31 cellular contexts compared by ENCODE assay signal in genomic region chr2:214611015-214611414, GRCh38.
"Had no signal": no experiment of that assay in that cellular context is flagged by ENCODE, and none has a peak within 500 bp of the region (broad histone marks: within the 10 kb centered on the region; RNA-seq: fewer than 3 reads in every experiment).

No MANE protein-coding gene starts in this region.

- H3K4me1 Mint-ChIP-seq: natural killer cell; nephron; stimulated activated memory B cell treated with anti-CD40 and anti-IgM and Interleukin-4, amounts not matched to agents 10 μg/mL and 1 μg/mL and 100 μg/mL, for 72 hours; stimulated activated naive CD8-positive, alpha-beta T cell treated with anti-CD3 and anti-CD28 coated beads, Interleukin-15, amount 100 ng/mL, for 72 hours had no signal

- H3K9me3 Mint-ChIP-seq: nephron; neural progenitor cell; stimulated activated naive CD8-positive, alpha-beta T cell treated with anti-CD3 and anti-CD28 coated beads, Interleukin-15, amount 100 ng/mL, for 72 hours; type B pancreatic cell had no signal

- H3K27me3 Mint-ChIP-seq: progenitor cell of endocrine pancreas; stimulated activated memory B cell treated with anti-CD40 and anti-IgM and Interleukin-4, amounts not matched to agents 10 μg/mL and 1 μg/mL and 100 μg/mL, for 72 hours; type B pancreatic cell had no signal

- H3K36me3 ChIP-seq: neural progenitor cell, ovary, spleen, suprapubic skin, tibial artery, transverse colon, upper lobe of right lung, uterus had no signal

- ATAC-seq: natural killer cell; psoas muscle; right cardiac atrium; sciatic nerve; stimulated activated memory B cell treated with anti-CD40 and anti-IgM and Interleukin-4, amounts not matched to agents 10 μg/mL and 1 μg/mL and 100 μg/mL, for 72 hours; stimulated activated naive CD8-positive, alpha-beta T cell treated with anti-CD3 and anti-CD28 coated beads, Interleukin-15, amount 100 ng/mL, for 72 hours; stimulated activated naive CD8-positive, alpha-beta T cell treated with anti-CD3 and anti-CD28 coated beads, Interleukin-15, Interleukin-2, amounts not matched to agents 100 U/mL and 50 U/mL, for 24 hours; upper lobe of right lung had no signal

- H3K4me3 ChIP-seq: neural progenitor cell, ovary, psoas muscle, skin epidermis, smooth muscle cell, spleen, suprapubic skin, testis, tibial artery, transverse colon, upper lobe of right lung, uterus had no signal

- H3K9me3 ChIP-seq: ovary, psoas muscle, suprapubic skin, testis, transverse colon, upper lobe of right lung, uterus had no signal

- H3K27ac ChIP-seq: neural progenitor cell, ovary, parathyroid adenoma, psoas muscle, skin epidermis, spleen, suprapubic skin, testis, tibial artery, transverse colon, upper lobe of right lung, uterus had no signal

- H3K4me3 Mint-ChIP-seq: natural killer cell; nephron; neural progenitor cell; stimulated activated memory B cell treated with anti-CD40 and anti-IgM and Interleukin-4, amounts not matched to agents 10 μg/mL and 1 μg/mL and 100 μg/mL, for 72 hours; stimulated activated naive CD8-positive, alpha-beta T cell treated with anti-CD3 and anti-CD28 coated beads, Interleukin-15, amount 100 ng/mL, for 72 hours; type B pancreatic cell had no signal

- DNase-seq: natural killer cell; occipital lobe; ovary; posterior cingulate gyrus; psoas muscle; right cardiac atrium; spleen; stimulated activated CD4-positive, alpha-beta T cell treated with anti-CD3 and anti-CD28 coated beads, Interleukin-12 subunit alpha, Interleukin-12 subunit beta, amount 100 ng/mL, for 4 hours; stimulated activated CD4-positive, alpha-beta T cell treated with anti-CD3 and anti-CD28 coated beads, Interleukin-1b, Interleukin-23, amount 100 ng/mL, for 48 hours; stimulated activated CD4-positive, alpha-beta T cell treated with anti-CD3 and anti-CD28 coated beads, Interleukin-4, amount 100 ng/mL, for 1 hour; stimulated activated CD4-positive, alpha-beta T cell treated with anti-CD3 and anti-CD28 coated beads, Interleukin-4, amount 100 ng/mL, for 4 hours; stimulated activated CD8-positive, alpha-beta memory T cell treated with anti-CD3 and anti-CD28 coated beads, Interleukin-4, amount 100 ng/mL, for 48 hours; stimulated activated naive CD4-positive, alpha-beta T cell; stimulated activated naive CD8-positive, alpha-beta T cell treated with anti-CD3 and anti-CD28 coated beads, Interleukin-15, amount 100 ng/mL, for 72 hours; stimulated activated naive CD8-positive, alpha-beta T cell treated with anti-CD3 and anti-CD28 coated beads, Interleukin-15, Interleukin-2, amounts not matched to agents 100 U/mL and 50 U/mL, for 24 hours; substantia nigra; testis; tibial artery; transverse colon; upper lobe of right lung; uterus had no signal

- H3K27ac Mint-ChIP-seq: natural killer cell; neural progenitor cell; progenitor cell of endocrine pancreas; stimulated activated memory B cell treated with anti-CD40 and anti-IgM and Interleukin-4, amounts not matched to agents 10 μg/mL and 1 μg/mL and 100 μg/mL, for 72 hours; stimulated activated naive CD8-positive, alpha-beta T cell treated with anti-CD3 and anti-CD28 coated beads, Interleukin-15, amount 100 ng/mL, for 72 hours; type B pancreatic cell had no signal

- H3K9ac ChIP-seq: neural progenitor cell, parathyroid adenoma had no signal

- H3K36me3 Mint-ChIP-seq: natural killer cell; neural progenitor cell; stimulated activated memory B cell treated with anti-CD40 and anti-IgM and Interleukin-4, amounts not matched to agents 10 μg/mL and 1 μg/mL and 100 μg/mL, for 72 hours; type B pancreatic cell had no signal
